ENCODE assay signal across 25 cellular contexts in genomic region chr18:46516555-46516954, GRCh38.
"Had no signal": no experiment of that assay in that cellular context is flagged by ENCODE, and none has a peak within 500 bp of the region (broad histone marks: within the 10 kb centered on the region; RNA-seq: fewer than 3 reads in every experiment).

No MANE protein-coding gene starts in this region.

- H3K4me3 ChIP-seq: coronary artery, dorsolateral prefrontal cortex, esophagus muscularis mucosa, gastroesophageal sphincter, heart right ventricle, left lung, lower lobe of right lung, mucosa of descending colon had no signal

- H3K27ac Mint-ChIP-seq: mesothelial cell of epicardium, naive B cell had no signal

- H3K36me3 ChIP-seq: gastroesophageal sphincter, lower lobe of right lung had no signal

- H3K36me3 Mint-ChIP-seq: mesothelial cell of epicardium had no signal

- H3K27me3 ChIP-seq: esophagus muscularis mucosa, foreskin keratinocyte, gastroesophageal sphincter, heart right ventricle had no signal

- H3K27ac ChIP-seq: coronary artery, dorsolateral prefrontal cortex, esophagus muscularis mucosa, foreskin keratinocyte, gastroesophageal sphincter, heart right ventricle, left lung, lower lobe of right lung had no signal

- H3K9me3 ChIP-seq: left lung, lower lobe of right lung, mucosa of descending colon had no signal

- FAIRE-seq: colon, endothelial cell of umbilical vein, frontal cortex, islet of Langerhans, keratinocyte had no signal

- H3K4me1 ChIP-seq: esophagus muscularis mucosa, foreskin keratinocyte, gastroesophageal sphincter, heart right ventricle, left lung, lower lobe of right lung had no signal

- H3K4me3 Mint-ChIP-seq: mesothelial cell of epicardium, naive B cell had no signal

- DNase-seq: dermis blood vessel endothelial cell; dorsolateral prefrontal cortex; effector CD4-positive, alpha-beta T cell; effector memory CD4-positive, alpha-beta T cell; foreskin keratinocyte; glutamatergic neuron; head of caudate nucleus; heart right ventricle; hippocampal formation; left cardiac atrium; left lung; left ventricle myocardium superior; lower lobe of right lung; mesenchymal stem cell; mucosa of descending colon; naive B cell had no signal

- H3K4me1 Mint-ChIP-seq: mesothelial cell of epicardium, naive B cell had no signal
